In the genomic region with DNA sequence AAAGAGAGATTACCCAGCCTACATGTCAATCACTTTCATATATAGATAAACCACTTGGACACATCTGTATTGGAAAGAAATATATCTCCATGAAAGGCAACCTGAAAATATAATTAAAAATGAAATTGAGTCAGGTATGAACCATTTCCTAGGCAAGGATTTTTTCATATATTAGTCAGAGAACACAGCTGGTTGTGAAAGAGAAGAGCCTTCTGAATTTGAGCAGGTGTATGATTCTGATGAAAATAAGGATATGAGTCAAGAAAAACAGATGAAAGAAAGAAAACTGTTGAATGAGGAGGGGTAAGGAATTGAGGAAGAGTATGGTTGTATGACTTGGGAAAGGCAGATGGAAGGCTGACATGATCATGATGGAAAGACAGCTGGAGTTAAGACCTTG, we compare ENCODE assay signal across 1 cellular context.
TF ChIP-seq lines count a peak whose summit lies in the region.

No MANE protein-coding gene starts in this region.

TF ChIP-seq in GM23338, 12 proteins besides CTCF, POLR2A, EP300 and RAD21 (continued from another document):
- no peak for TF ChIP-seq POLR2AphosphoS5 (IDR thresholded peaks at IDR 0.05; ENCODE audit: low read depth)
- TF ChIP-seq STAT1 (IDR thresholded peaks at IDR 0.05; ENCODE audit: unreplicated experiment) = no peak
- TF ChIP-seq, protein P1, sequence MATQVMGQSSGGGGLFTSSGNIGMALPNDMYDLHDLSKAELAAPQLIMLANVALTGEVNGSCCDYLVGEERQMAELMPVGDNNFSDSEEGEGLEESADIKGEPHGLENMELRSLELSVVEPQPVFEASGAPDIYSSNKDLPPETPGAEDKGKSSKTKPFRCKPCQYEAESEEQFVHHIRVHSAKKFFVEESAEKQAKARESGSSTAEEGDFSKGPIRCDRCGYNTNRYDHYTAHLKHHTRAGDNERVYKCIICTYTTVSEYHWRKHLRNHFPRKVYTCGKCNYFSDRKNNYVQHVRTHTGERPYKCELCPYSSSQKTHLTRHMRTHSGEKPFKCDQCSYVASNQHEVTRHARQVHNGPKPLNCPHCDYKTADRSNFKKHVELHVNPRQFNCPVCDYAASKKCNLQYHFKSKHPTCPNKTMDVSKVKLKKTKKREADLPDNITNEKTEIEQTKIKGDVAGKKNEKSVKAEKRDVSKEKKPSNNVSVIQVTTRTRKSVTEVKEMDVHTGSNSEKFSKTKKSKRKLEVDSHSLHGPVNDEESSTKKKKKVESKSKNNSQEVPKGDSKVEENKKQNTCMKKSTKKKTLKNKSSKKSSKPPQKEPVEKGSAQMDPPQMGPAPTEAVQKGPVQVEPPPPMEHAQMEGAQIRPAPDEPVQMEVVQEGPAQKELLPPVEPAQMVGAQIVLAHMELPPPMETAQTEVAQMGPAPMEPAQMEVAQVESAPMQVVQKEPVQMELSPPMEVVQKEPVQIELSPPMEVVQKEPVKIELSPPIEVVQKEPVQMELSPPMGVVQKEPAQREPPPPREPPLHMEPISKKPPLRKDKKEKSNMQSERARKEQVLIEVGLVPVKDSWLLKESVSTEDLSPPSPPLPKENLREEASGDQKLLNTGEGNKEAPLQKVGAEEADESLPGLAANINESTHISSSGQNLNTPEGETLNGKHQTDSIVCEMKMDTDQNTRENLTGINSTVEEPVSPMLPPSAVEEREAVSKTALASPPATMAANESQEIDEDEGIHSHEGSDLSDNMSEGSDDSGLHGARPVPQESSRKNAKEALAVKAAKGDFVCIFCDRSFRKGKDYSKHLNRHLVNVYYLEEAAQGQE (IDR thresholded peaks at IDR 0.05; ENCODE audit: unreplicated experiment) = no peak
